In the genomic region with DNA sequence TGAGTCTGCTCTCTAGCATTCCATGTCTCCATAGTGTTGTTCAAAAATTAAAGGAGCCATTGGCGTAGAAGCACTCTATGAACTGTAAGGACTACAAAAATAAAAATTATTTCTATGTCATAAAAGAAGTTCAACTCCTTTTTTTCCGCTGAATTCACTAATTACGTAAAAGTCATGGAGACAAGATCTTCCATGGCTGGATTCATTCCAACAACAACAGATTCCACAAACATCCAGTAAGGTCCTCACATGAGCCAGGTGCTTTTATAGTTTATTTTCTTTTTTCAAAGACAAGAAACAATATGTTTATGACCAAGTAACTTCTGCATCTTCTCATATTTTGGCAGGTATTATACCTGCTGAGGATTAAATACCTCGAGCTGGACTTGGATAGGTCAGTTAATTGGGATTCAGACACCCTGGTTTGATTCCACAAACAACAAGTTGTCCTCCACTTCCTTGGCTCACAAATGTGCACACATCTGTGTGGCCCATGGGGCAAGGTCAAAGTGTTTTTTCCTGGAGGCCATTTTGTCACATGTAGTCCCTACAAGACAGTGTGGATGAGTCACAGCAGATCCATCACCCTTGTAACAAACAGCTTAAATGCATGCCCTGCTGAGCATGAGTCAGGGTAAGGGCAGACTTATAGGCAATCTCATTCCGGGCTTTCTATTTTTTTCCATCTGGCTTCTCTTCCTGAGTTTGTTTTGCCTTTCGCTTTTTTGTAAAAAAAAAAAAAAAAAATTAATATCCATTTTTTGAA, we compare ENCODE assay signal across 11 cellular contexts.
DNase-seq lines count a peak whose midpoint lies in the region; ATAC-seq and TF ChIP-seq lines count a peak whose summit lies in the region.
"Had no signal": no experiment of that assay in that cellular context is flagged by ENCODE, and none has a peak within 500 bp of the region (broad histone marks: within the 10 kb centered on the region; RNA-seq: fewer than 3 reads in every experiment).

No MANE protein-coding gene starts in this region.

- peak; percentile 31 for DNase-seq in stimulated activated CD4-positive, alpha-beta T cell treated with anti-CD3 and anti-CD28 coated beads, Interleukin-1b, Interleukin-23, amount 100 ng/mL, for 48 hours
- DNase-seq in stimulated activated CD4-positive, alpha-beta T cell treated with anti-CD3 and anti-CD28 coated beads, Interleukin-2, amount 100 ng/mL, for 48 hours = no peak
- peak; percentile 83 for DNase-seq in RPMI7951 (ENCODE audit: low read depth)
- DNase-seq in fibroblast of pulmonary artery (ENCODE audit: low read depth) = peak; percentile 66
- DNase-seq in transverse colon = peak; percentile 21
- DNase-seq in RPMI8226 = no peak
- DNase-seq in caudate nucleus (lab: John Stamatoyannopoulos, UW) = no peak
- DNase-seq: NCI-H2029, OCI-M1 had no signal

- H3K4me1 ChIP-seq in transverse colon = no peaks in the 10 kb centered on the region

- H3K27ac ChIP-seq in transverse colon (no peak overlapping the region), caudate nucleus (ENCODE audit: low read depth, low read length) (no peak overlapping the region)
- H3K27ac ChIP-seq: BLaER1 treated with 17β-estradiol and CSF1 and Interleukin-3, amounts not matched to agents 10 nM and 100 nM had no signal

- no peaks in the 10 kb centered on the region for H3K36me3 ChIP-seq in transverse colon

- TF ChIP-seq EP300 in transverse colon (IDR thresholded peaks at IDR 0.05; ENCODE audit: low read depth) = no peak

- intact Hi-C loops in transverse colon (cut with DNase I; ENCODE audit: low total_unique reads) = no loop called here

- ATAC-seq in GM19463 (IDR thresholded peaks at IDR 0.05; ENCODE audit: unreplicated experiment) = no peak

- H3K9me3 ChIP-seq in transverse colon = no peaks in the 10 kb centered on the region

- H3K27me3 ChIP-seq in transverse colon = no peaks in the 10 kb centered on the region
- H3K27me3 ChIP-seq: BLaER1 treated with 17β-estradiol and CSF1 and Interleukin-3, amounts not matched to agents 10 nM and 100 nM had no signal

- WGBS in transverse colon (ENCODE audit: low coverage in 1 of 2), 2 donors = 85 to 90% methylated on average over 6 of the region's 6 CpGs

- in situ Hi-C loops in transverse colon (cut with MboI; ENCODE audit: low pct_ligation_motif_present in 1 of 4, low pct_unique_long_range_greater_than_20kb in 1 of 4, low sequenced_read_pairs in 3 of 4) = no loop called here

- no peak for TF ChIP-seq CTCF in fibroblast of pulmonary artery (IDR thresholded peaks at IDR 0.05; ENCODE audit: low read length, missing control alignments)
- no peak for TF ChIP-seq CTCF in transverse colon (IDR thresholded peaks at IDR 0.05)

- TF ChIP-seq POLR2A in transverse colon (IDR thresholded peaks at IDR 0.05) = no peak

- H3K4me3 ChIP-seq in fibroblast of pulmonary artery (replicated peaks; ENCODE audit: low read depth, low read length) (no peak overlapping the region), transverse colon (no peak overlapping the region)
- H3K4me3 ChIP-seq: BLaER1 treated with 17β-estradiol and CSF1 and Interleukin-3, amounts not matched to agents 10 nM and 100 nM had no signal

Comparison
In these comparisons a context has a peak if more than half of its experiments do, and no peak if none do; other contexts are left out.
1. DNase-seq: peak in stimulated activated CD4-positive, alpha-beta T cell treated with anti-CD3 and anti-CD28 coated beads, Interleukin-1b, Interleukin-23, amount 100 ng/mL, for 48 hours (single experiment), RPMI7951 (single experiment), fibroblast of pulmonary artery (single experiment) and transverse colon (single experiment); none in stimulated activated CD4-positive, alpha-beta T cell treated with anti-CD3 and anti-CD28 coated beads, Interleukin-2, amount 100 ng/mL, for 48 hours (0 of 2), RPMI8226 (single experiment) and caudate nucleus (0 of 61).